ENCODE assay signal across 18 cellular contexts in the genomic region with DNA sequence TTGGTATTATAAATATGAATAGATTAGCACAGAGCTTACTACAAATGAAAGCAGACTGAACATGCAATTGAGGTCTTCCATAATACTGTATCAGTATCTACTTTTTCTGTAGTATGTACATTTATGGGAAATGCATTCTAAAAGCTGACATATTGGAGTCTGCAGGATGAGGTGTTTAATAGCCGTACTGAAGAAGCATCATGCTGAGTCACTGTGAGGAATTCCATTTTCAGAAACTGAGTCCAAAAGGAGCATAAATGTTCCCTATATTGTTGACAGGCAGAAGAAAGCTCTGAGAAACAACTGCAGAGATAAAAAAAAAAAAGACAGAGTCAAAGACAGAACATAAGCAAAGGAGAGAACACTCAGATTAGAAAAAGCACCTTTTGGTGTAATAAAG.
DNase-seq lines count a peak whose midpoint lies in the region; ATAC-seq and TF ChIP-seq lines count a peak whose summit lies in the region.
"Had no signal": no experiment of that assay in that cellular context is flagged by ENCODE, and none has a peak within 500 bp of the region (broad histone marks: within the 10 kb centered on the region; RNA-seq: fewer than 3 reads in every experiment).

No MANE protein-coding gene starts in this region.

- H2AFZ ChIP-seq in PC-3 (ENCODE audit: low read length) (no peak overlapping the region), neural cell (ENCODE audit: low read depth, low read length) (no peak overlapping the region), GM23338 (no peak overlapping the region)

- ATAC-seq in PC-3 = peak; percentile 23
- no peak for ATAC-seq in HG03439 (IDR thresholded peaks at IDR 0.05; ENCODE audit: unreplicated experiment)
- no peak for ATAC-seq in GM23338
- ATAC-seq in GM21576 (IDR thresholded peaks at IDR 0.05; ENCODE audit: unreplicated experiment) = no peak

- H3K4me1 Mint-ChIP-seq in GM23338 = no peaks in the 10 kb centered on the region
- H3K4me1 Mint-ChIP-seq: B cell had no signal

- H3K9ac ChIP-seq in PC-3 (ENCODE audit: low read length) = no peak overlapping the region
- no peak overlapping the region for H3K9ac ChIP-seq in neural cell (ENCODE audit: low read length)

- H3K79me2 ChIP-seq in PC-3 (ENCODE audit: low read length) = no peaks in the 10 kb centered on the region
- no peaks in the 10 kb centered on the region for H3K79me2 ChIP-seq in neural cell (replicated peaks; ENCODE audit: insufficient read depth, low read length)
- H3K79me2 ChIP-seq in GM23338 (replicated peaks; ENCODE audit: insufficient read depth) = no peaks in the 10 kb centered on the region

- no peaks in the 10 kb centered on the region for H3K36me3 ChIP-seq in PC-3 (ENCODE audit: low read depth, low read length)
- no peaks in the 10 kb centered on the region for H3K36me3 ChIP-seq in neural cell (ENCODE audit: insufficient read depth, low read length)
- H3K36me3 ChIP-seq in GM23338 (ENCODE audit: insufficient read depth) = no peaks in the 10 kb centered on the region
- H3K36me3 ChIP-seq: HAP-1 had no signal

- H3K27me3 Mint-ChIP-seq in GM23338 (ENCODE audit: insufficient read depth, low read depth, poor library complexity) = peaks cover 4% of the 10 kb centered on the region
- H3K27me3 Mint-ChIP-seq: B cell; CD4-positive, alpha-beta T cell had no signal

- BruUV-seq in PC-3 (replicated peaks; lab: Mats Ljungman, UMichigan) = no TSS peak

- TF ChIP-seq CTCF in PC-3 (conservative IDR thresholded peaks at IDR 0.05; ENCODE audit: low read depth, low read length) (no peak), choroid plexus epithelial cell (conservative IDR thresholded peaks at IDR 0.05; ENCODE audit: low read depth, low read length) (no peak), neural cell (IDR thresholded peaks at IDR 0.05; ENCODE audit: poor library complexity, severe bottlenecking) (no peak), GM23338 (conservative IDR thresholded peaks at IDR 0.05; ENCODE audit: low read depth in 2 of 2) (no peak)

- peak overlapping the region; percentile 35 for H3K27ac ChIP-seq in PC-3 (ENCODE audit: low read length)
- H3K27ac ChIP-seq in neural cell (ENCODE audit: low read length) = peak overlapping the region; percentile 16
- no peak overlapping the region for H3K27ac ChIP-seq in GM23338 (ENCODE audit: low read depth)

- peak; percentile 62 for DNase-seq in EL
- DNase-seq in PC-3 = peak; percentile 60
- peak; percentile 36 for DNase-seq in choroid plexus epithelial cell (ENCODE audit: low read depth)
- DNase-seq in GM23338 (ENCODE audit: low spot score) = no peak
- DNase-seq: ACHN; Calu3; CD4-positive, alpha-beta T cell; GF-D8; KG1; NCI-H1092; NCI-H2107; NCI-H446; SHP77 had no signal

- H4K20me1 ChIP-seq in PC-3 (ENCODE audit: low read length) (no peaks in the 10 kb centered on the region), neural cell (ENCODE audit: insufficient read depth) (no peaks in the 10 kb centered on the region), GM23338 (replicated peaks; ENCODE audit: insufficient read depth) (no peaks in the 10 kb centered on the region)

- H3K27me3 ChIP-seq in PC-3 (ENCODE audit: low read length) (no peaks in the 10 kb centered on the region), neural cell (ENCODE audit: insufficient read depth, low read depth, low read length) (no peaks in the 10 kb centered on the region), GM23338 (ENCODE audit: insufficient read depth) (no peaks in the 10 kb centered on the region)

- no peak overlapping the region for H3K27ac Mint-ChIP-seq in GM23338
- H3K27ac Mint-ChIP-seq: B cell; CD4-positive, alpha-beta T cell had no signal

- CTCF ChIA-PET in PC-3 (lab: Charles Lee) = no interaction called here

- H3K36me3 Mint-ChIP-seq in GM23338 (ENCODE audit: low read depth) = peaks cover 10% of the 10 kb centered on the region; the same call in 1 of the 3 replicates

- H3K9me3 Mint-ChIP-seq in GM23338 = peaks cover 18% of the 10 kb centered on the region

- POLR2A ChIA-PET in PC-3 (lab: Charles Lee; ENCODE audit: unreplicated experiment) = no interaction called here

- H3K9me3 ChIP-seq in PC-3 (ENCODE audit: low read length) = no peaks in the 10 kb centered on the region
- no peaks in the 10 kb centered on the region for H3K9me3 ChIP-seq in neural cell (ENCODE audit: low read length)
- H3K9me3 ChIP-seq: HAP-1 had no signal

- H3F3A ChIP-seq in PC-3 (ENCODE audit: low read length, unreplicated experiment) = no peaks in the 10 kb centered on the region
- H3F3A ChIP-seq in neural cell (ENCODE audit: insufficient read depth, low read length, poor library complexity, severe bottlenecking) = no peaks in the 10 kb centered on the region
- H3F3A ChIP-seq in GM23338 (replicated peaks; ENCODE audit: low read depth) = no peaks in the 10 kb centered on the region

- no peaks in the 10 kb centered on the region for H3K9me2 ChIP-seq in PC-3 (replicated peaks; ENCODE audit: low read length)
- no peaks in the 10 kb centered on the region for H3K9me2 ChIP-seq in neural cell (ENCODE audit: insufficient read depth, low read length)
- peaks cover 3% of the 10 kb centered on the region; the same call in 1 of the 2 replicates for H3K9me2 ChIP-seq in GM23338 (ENCODE audit: insufficient read depth)

- H3K4me3 Mint-ChIP-seq in GM23338 = no peak overlapping the region
- H3K4me3 Mint-ChIP-seq: B cell; CD4-positive, alpha-beta T cell had no signal

- no peak for TF ChIP-seq EP300 in neural cell (conservative IDR thresholded peaks at IDR 0.05; ENCODE audit: poor library complexity, severe bottlenecking)

- intact Hi-C loops in PC-3 (cut with micrococcal nuclease) = loop anchor here (5.0 to 10.0 kb wide), 4 partner anchors 109 to 859 kb away; no protein-coding TSS in a partner anchor

- H3K4me2 ChIP-seq in PC-3 (ENCODE audit: low read length) (peak overlapping the region; percentile 33; the same call in 1 of the 2 replicates), neural cell (ENCODE audit: low read length) (no peak overlapping the region), GM23338 (no peak overlapping the region)

- no peak for TF ChIP-seq RAD21 in neural cell (conservative IDR thresholded peaks at IDR 0.05)

- H3K4me1 ChIP-seq in PC-3 (ENCODE audit: insufficient read depth, low read length) = peaks cover 32% of the 10 kb centered on the region
- H3K4me1 ChIP-seq in GM23338 (ENCODE audit: insufficient read depth) = no peaks in the 10 kb centered on the region
- H3K4me1 ChIP-seq: HAP-1 had no signal

- H3K4me3 ChIP-seq in PC-3 (ENCODE audit: low read length) (no peak overlapping the region), choroid plexus epithelial cell (ENCODE audit: low read depth, low read length) (no peak overlapping the region), neural cell (ENCODE audit: low read length) (no peak overlapping the region), GM23338 (no peak overlapping the region)
- H3K4me3 ChIP-seq: HAP-1 had no signal

TF ChIP-seq in neural cell, 6 proteins besides CTCF, POLR2A, EP300 and RAD21 (continues in another document):
- TF ChIP-seq, protein P1, sequence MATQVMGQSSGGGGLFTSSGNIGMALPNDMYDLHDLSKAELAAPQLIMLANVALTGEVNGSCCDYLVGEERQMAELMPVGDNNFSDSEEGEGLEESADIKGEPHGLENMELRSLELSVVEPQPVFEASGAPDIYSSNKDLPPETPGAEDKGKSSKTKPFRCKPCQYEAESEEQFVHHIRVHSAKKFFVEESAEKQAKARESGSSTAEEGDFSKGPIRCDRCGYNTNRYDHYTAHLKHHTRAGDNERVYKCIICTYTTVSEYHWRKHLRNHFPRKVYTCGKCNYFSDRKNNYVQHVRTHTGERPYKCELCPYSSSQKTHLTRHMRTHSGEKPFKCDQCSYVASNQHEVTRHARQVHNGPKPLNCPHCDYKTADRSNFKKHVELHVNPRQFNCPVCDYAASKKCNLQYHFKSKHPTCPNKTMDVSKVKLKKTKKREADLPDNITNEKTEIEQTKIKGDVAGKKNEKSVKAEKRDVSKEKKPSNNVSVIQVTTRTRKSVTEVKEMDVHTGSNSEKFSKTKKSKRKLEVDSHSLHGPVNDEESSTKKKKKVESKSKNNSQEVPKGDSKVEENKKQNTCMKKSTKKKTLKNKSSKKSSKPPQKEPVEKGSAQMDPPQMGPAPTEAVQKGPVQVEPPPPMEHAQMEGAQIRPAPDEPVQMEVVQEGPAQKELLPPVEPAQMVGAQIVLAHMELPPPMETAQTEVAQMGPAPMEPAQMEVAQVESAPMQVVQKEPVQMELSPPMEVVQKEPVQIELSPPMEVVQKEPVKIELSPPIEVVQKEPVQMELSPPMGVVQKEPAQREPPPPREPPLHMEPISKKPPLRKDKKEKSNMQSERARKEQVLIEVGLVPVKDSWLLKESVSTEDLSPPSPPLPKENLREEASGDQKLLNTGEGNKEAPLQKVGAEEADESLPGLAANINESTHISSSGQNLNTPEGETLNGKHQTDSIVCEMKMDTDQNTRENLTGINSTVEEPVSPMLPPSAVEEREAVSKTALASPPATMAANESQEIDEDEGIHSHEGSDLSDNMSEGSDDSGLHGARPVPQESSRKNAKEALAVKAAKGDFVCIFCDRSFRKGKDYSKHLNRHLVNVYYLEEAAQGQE (IDR thresholded peaks at IDR 0.05; ENCODE audit: borderline replicate concordance) = peak; percentile 56
- TF ChIP-seq SMC3 (conservative IDR thresholded peaks at IDR 0.05; ENCODE audit: poor library complexity) = no peak

TF ChIP-seq in GM23338, 12 proteins besides CTCF, POLR2A, EP300 and RAD21 (continues in another document):
- TF ChIP-seq, protein P2, sequence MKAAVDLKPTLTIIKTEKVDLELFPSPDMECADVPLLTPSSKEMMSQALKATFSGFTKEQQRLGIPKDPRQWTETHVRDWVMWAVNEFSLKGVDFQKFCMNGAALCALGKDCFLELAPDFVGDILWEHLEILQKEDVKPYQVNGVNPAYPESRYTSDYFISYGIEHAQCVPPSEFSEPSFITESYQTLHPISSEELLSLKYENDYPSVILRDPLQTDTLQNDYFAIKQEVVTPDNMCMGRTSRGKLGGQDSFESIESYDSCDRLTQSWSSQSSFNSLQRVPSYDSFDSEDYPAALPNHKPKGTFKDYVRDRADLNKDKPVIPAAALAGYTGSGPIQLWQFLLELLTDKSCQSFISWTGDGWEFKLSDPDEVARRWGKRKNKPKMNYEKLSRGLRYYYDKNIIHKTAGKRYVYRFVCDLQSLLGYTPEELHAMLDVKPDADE (IDR thresholded peaks at IDR 0.05) = no peak
- no peak for TF ChIP-seq STAT1 (IDR thresholded peaks at IDR 0.05; ENCODE audit: unreplicated experiment)
- TF ChIP-seq CREB1 (CRISPR knock-in tag; IDR thresholded peaks at IDR 0.05; ENCODE audit: low read depth) = no peak
- TF ChIP-seq NANOG (IDR thresholded peaks at IDR 0.05; ENCODE audit: borderline replicate concordance) = no peak
